ENCODE assay signal across 13 cellular contexts in genomic region chr14:28142400-28143015, GRCh38.
DNase-seq lines count a peak whose midpoint lies in the region; TF ChIP-seq lines count a peak whose summit lies in the region.
"Had no signal": no experiment of that assay in that cellular context is flagged by ENCODE, and none has a peak within 500 bp of the region (broad histone marks: within the 10 kb centered on the region; RNA-seq: fewer than 3 reads in every experiment).

No MANE protein-coding gene starts in this region.

- no peak overlapping the region for H3K27ac Mint-ChIP-seq in mesothelial cell of epicardium

- peak; percentile 15 for DNase-seq in H7
- peak; percentile 84 for DNase-seq in NCI-H146 (lab: John Stamatoyannopoulos, UW)
- DNase-seq in WERI-Rb-1: no peak
- no peak for DNase-seq in mesothelial cell of epicardium (ENCODE audit: low spot score in 2 of 2, unreplicated experiment in 2 of 2)
- DNase-seq in stimulated activated CD4-positive, alpha-beta T cell treated with anti-CD3 and anti-CD28 coated beads, Interleukin-15, amount 100 ng/mL, for 24 hours: no peak
- DNase-seq in central memory CD4-positive, alpha-beta T cell: no peak
- no peak for DNase-seq in HuH-7.5 (ENCODE audit: low spot score)
- no peak for DNase-seq in T1000 (lab: John Stamatoyannopoulos, UW)
- DNase-seq: cortex of kidney; left ventricle myocardium superior; stimulated activated CD4-positive, alpha-beta T cell treated with anti-CD3 and anti-CD28 coated beads, Interleukin-12 subunit alpha, Interleukin-12 subunit beta, amount 100 ng/mL, for 4 hours; uterus had no signal

- H3K4me3 Mint-ChIP-seq in mesothelial cell of epicardium: no peak overlapping the region

- peaks cover 7% of the 10 kb centered on the region for H3K9me3 Mint-ChIP-seq in mesothelial cell of epicardium

- no peaks in the 10 kb centered on the region for H3K9me3 ChIP-seq in WERI-Rb-1 (ENCODE audit: severe bottlenecking)
- H3K9me3 ChIP-seq: uterus had no signal

- no peaks in the 10 kb centered on the region for H3K36me3 ChIP-seq in H7 (replicated peaks; ENCODE audit: control insufficient read depth, insufficient read depth, low read length)
- H3K36me3 ChIP-seq in WERI-Rb-1: no peaks in the 10 kb centered on the region
- H3K36me3 ChIP-seq: uterus had no signal

- H3K36me3 Mint-ChIP-seq in mesothelial cell of epicardium: no peaks in the 10 kb centered on the region

- H3K27ac ChIP-seq in WERI-Rb-1: no peak overlapping the region
- H3K27ac ChIP-seq: uterus had no signal

- TF ChIP-seq CTCF in WERI-Rb-1 (IDR thresholded peaks at IDR 0.05; ENCODE audit: low read depth, low read length): peak; percentile 54
- TF ChIP-seq CTCF in mesothelial cell of epicardium (IDR thresholded peaks at IDR 0.05; ENCODE audit: unreplicated experiment): peak; percentile 61

- H3K27me3 Mint-ChIP-seq in mesothelial cell of epicardium (ENCODE audit: low read depth): no peaks in the 10 kb centered on the region

- H3K27me3 ChIP-seq in H7 (ENCODE audit: control insufficient read depth, insufficient read depth, low read length) (no peaks in the 10 kb centered on the region), WERI-Rb-1 (ENCODE audit: insufficient read depth, low read depth, severe bottlenecking) (no peaks in the 10 kb centered on the region)
- H3K27me3 ChIP-seq: uterus had no signal

- H3K4me1 Mint-ChIP-seq in mesothelial cell of epicardium: peaks cover 32% of the 10 kb centered on the region

- H3K4me3 ChIP-seq in H7 (ENCODE audit: insufficient read depth, low read depth, low read length) (no peak overlapping the region), WERI-Rb-1 (ENCODE audit: low read depth, low read length) (no peak overlapping the region)
- H3K4me3 ChIP-seq: K562, uterus had no signal

Comparison
In these comparisons a context has a peak if more than half of its experiments do, and no peak if none do; other contexts are left out.
1. DNase-seq: peak in H7 (single experiment) and NCI-H146 (single experiment); none in WERI-Rb-1 (single experiment), mesothelial cell of epicardium (0 of 2), stimulated activated CD4-positive, alpha-beta T cell treated with anti-CD3 and anti-CD28 coated beads, Interleukin-15, amount 100 ng/mL, for 24 hours (single experiment), central memory CD4-positive, alpha-beta T cell (single experiment), HuH-7.5 (single experiment) and T1000 (single experiment).